8 cellular contexts compared by ENCODE assay signal in the genomic region with DNA sequence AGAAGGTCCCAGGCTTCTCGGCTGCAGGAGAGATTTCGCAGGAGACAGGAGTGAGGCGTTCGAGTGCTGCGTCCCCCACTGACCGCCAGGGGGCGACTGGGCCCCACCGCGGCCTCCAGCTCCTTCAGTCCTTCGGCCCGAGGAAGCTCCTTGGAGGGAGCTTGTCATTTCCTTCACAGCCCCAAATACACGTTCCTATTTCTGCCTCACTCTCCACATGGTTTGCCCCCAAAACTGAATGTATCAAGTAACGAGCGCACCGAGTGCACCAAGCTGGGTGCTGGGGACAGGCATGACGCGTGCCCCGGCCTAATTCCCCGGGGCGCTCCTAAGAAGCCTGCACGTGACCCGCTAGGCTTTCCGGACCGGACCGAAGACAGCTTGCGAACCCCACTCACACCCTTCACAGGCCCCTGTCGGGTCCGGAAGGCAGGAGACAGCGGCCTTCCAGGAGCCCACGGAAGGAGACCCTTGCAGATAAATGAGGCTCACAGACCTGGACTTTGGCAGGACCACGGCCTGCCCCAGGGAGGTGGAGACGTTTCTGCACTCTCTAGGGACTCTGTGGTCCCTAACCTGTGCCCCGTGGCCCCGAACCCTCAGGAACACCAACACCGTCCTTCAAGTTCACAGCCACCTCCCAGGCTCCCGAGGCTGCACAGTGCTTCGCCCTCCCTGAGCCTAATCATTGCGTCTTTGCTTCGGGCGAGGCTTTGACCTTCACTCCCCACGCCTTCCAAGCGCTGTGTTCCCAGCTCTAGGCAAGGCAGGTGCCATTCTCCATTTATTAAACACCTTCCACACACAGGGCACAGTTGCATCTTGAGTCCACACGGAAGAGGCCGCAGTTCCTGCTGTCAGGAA. TPM values are rescaled to one million over a fixed set of nuclear protein-coding genes. Genes with fewer than 3 reads are reported as not detected.
DNase-seq lines count a peak whose midpoint lies in the region; ATAC-seq and TF ChIP-seq lines count a peak whose summit lies in the region.

No MANE protein-coding gene starts in this region.

- H3K27ac Mint-ChIP-seq in nephron progenitor cell (no peak overlapping the region), type B pancreatic cell (no peak overlapping the region)

- TF ChIP-seq CTCF in fibroblast of the aortic adventitia (IDR thresholded peaks at IDR 0.05; ENCODE audit: insufficient read depth, low read length) = peak; percentile 97
- TF ChIP-seq CTCF in nephron progenitor cell (IDR thresholded peaks at IDR 0.05) = peak; percentile 90
- peak; percentile 96 for TF ChIP-seq CTCF in type B pancreatic cell (conservative IDR thresholded peaks at IDR 0.05)

- H3K4me3 Mint-ChIP-seq in nephron progenitor cell (no peak overlapping the region), type B pancreatic cell (no peak overlapping the region)

- H3K9me3 Mint-ChIP-seq in nephron progenitor cell (peaks cover 10% of the 10 kb centered on the region), type B pancreatic cell (no peaks in the 10 kb centered on the region)

- H3K36me3 Mint-ChIP-seq in nephron progenitor cell (ENCODE audit: low read depth) (no peaks in the 10 kb centered on the region), type B pancreatic cell (no peaks in the 10 kb centered on the region)

- DNase-seq in Daoy (ENCODE audit: low read depth) (peak; percentile 73), GOT3 (lab: John Stamatoyannopoulos, UW) (peak; percentile 20), NCI-H2171 treated with DMSO at 0.1 percent for 48 hours (lab: John Stamatoyannopoulos, UW) (peak; percentile 34), activated T-cell treated with anti-CD3 and anti-CD28 coated beads for 1 hour (ENCODE audit: low read depth) (peak; percentile 7), fibroblast of the aortic adventitia (ENCODE audit: low read depth) (peak; percentile 67), nephron progenitor cell (peak; percentile 77), type B pancreatic cell (ENCODE audit: extremely low spot score, unreplicated experiment) (no peak)

- H3K27me3 Mint-ChIP-seq in nephron progenitor cell (ENCODE audit: low read depth, poor library complexity) (peaks cover 20% of the 10 kb centered on the region), type B pancreatic cell (peaks cover 3% of the 10 kb centered on the region)

- H3K4me1 Mint-ChIP-seq in nephron progenitor cell = no peaks in the 10 kb centered on the region
- no peaks in the 10 kb centered on the region for H3K4me1 Mint-ChIP-seq in type B pancreatic cell (ENCODE audit: unreplicated experiment)

- ATAC-seq in GM21737 (IDR thresholded peaks at IDR 0.05; ENCODE audit: unreplicated experiment) = no peak

- no peak overlapping the region for H3K4me3 ChIP-seq in fibroblast of the aortic adventitia (ENCODE audit: low read depth, low read length)

RNA-seq across cellular contexts. Expression of a gene that starts 13.0 kb away (rescaled TPM):
- 13.4 and 28.5 TPM in 2 replicates for total RNA-seq in Daoy (2014; rRNA removed; shearing (Covaris generic))
- total RNA-seq in fibroblast of the aortic adventitia (ENCODE audit: low replicate concordance) (2.7 and 15.4 TPM in 2 replicates), type B pancreatic cell (ENCODE audit: low replicate concordance) (23.4 and 39.2 TPM in 2 replicates)
